ENCODE assay signal across 8 cellular contexts in the genomic region with DNA sequence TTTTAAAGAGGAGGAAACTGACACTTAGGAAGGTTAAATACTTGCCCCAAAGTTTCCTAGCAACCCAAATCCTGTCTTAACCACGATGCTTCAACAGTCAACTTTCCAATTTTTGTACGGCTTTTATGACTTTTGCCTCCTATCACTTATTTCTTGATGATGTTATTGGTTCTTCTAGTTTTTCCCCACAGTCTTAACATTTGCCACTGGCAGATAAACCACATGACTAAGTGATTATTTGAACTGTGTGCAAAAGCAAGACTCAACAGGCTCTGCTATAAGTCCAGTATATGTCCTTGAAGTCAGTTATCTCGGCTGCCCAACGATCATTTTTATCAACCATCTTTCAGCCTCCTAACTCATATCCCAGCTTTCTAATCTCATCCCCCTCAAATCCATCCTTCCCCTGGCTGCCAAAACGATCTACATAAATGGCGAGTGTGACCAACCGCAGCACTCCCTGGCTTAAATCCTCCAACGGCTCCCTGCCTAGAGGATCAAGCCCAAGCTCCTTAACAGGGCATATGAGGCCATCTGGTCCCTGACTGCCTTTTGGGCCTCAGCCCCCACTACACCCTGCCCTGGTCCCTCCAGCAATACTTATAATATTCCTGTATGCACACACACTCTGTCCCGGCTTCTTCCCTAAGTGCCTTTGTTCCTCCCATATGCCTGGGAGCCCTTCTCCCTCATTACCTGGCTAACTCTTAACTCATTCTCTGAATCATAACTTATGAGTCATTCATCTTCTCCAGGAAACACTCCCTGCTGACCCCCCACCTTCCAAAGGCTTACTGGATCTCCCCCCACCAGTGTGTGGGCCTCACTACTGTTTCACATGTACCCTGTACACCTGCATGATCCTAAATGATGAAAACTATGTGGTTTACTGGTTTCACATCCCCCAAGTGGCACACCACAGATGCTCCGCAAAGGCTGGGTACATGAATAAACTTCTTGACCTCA. TPM values are rescaled to one million over a fixed set of nuclear protein-coding genes. Genes with fewer than 3 reads are reported as not detected.
DNase-seq lines count a peak whose midpoint lies in the region; ATAC-seq and TF ChIP-seq lines count a peak whose summit lies in the region.

No MANE protein-coding gene starts in this region.

- H3K27ac ChIP-seq in gastroesophageal sphincter = peak overlapping the region; percentile 66 to 94 (median 88)

- no peak for TF ChIP-seq CTCF in gastroesophageal sphincter (IDR thresholded peaks at IDR 0.05)

- no peak overlapping the region for H3K4me3 ChIP-seq in gastroesophageal sphincter

- peak; percentile 57 for DNase-seq in EH (ENCODE audit: low read depth)
- DNase-seq in HT1080 (ENCODE audit: low read depth) = peak; percentile 94
- peak; percentile 45 to 67 for DNase-seq in activated CD4-positive, alpha-beta T cell treated with anti-CD3 and anti-CD28 coated beads, Interleukin-2, amount 50 U/mL, for 48 hours
- peak; percentile 54 for DNase-seq in stimulated activated CD4-positive, alpha-beta T cell treated with anti-CD3 and anti-CD28 coated beads, Interleukin-4, amount 100 ng/mL, for 24 hours
- DNase-seq in T-helper 9 cell = no peak
- no peak for DNase-seq in NCI-H2107 (lab: John Stamatoyannopoulos, UW)

- no peak for TF ChIP-seq POLR2A in gastroesophageal sphincter (IDR thresholded peaks at IDR 0.05)

- H3K4me1 ChIP-seq in gastroesophageal sphincter = peaks cover 14 to 90% (median 37%) of the 10 kb centered on the region in 3 donors

- ATAC-seq in GM21515 (IDR thresholded peaks at IDR 0.05; ENCODE audit: unreplicated experiment) (peak; percentile 76), gastroesophageal sphincter (no peak)

- H3K36me3 ChIP-seq in gastroesophageal sphincter = no peaks in the 10 kb centered on the region

- no peak for TF ChIP-seq EP300 in gastroesophageal sphincter (IDR thresholded peaks at IDR 0.05)

- H3K27me3 ChIP-seq in gastroesophageal sphincter = no peaks in the 10 kb centered on the region

- H3K9me3 ChIP-seq in gastroesophageal sphincter = no peaks in the 10 kb centered on the region

- WGBS in gastroesophageal sphincter (ENCODE audit: low coverage in 1 of 2), 2 donors = 53 to 66% methylated on average over 9 to 10 of the region's 10 CpGs

RNA-seq across cellular contexts. Expression of a gene that starts 8.8 kb away (rescaled TPM):
- total RNA-seq in HT1080 (2014; rRNA removed; shearing (Covaris generic)) = 62.9 and 87.4 TPM in 2 replicates
- 75.8 and 89.1 TPM in 2 replicates for polyA plus RNA-seq in HT1080 (2015; cell fraction: cytosol; rRNA removed)
- 53.5 and 55.6 TPM in 2 replicates for polyA plus RNA-seq in HT1080 (2015; cell fraction: nucleus; rRNA removed)
- total RNA-seq in gastroesophageal sphincter = 10 to 100 TPM; 23.4 to 47.4 (median 29.3) TPM

RNA-seq across cellular contexts. Expression of a gene that starts 51.9 kb away (rescaled TPM):
- total RNA-seq in HT1080 (2014; rRNA removed; shearing (Covaris generic)) = 30.1 and 46.1 TPM in 2 replicates
- 18.1 and 19.7 TPM in 2 replicates for polyA plus RNA-seq in HT1080 (2015; cell fraction: cytosol; rRNA removed)
- polyA plus RNA-seq in HT1080 (2015; cell fraction: nucleus; rRNA removed) = 106 and 111 TPM in 2 replicates
- total RNA-seq in gastroesophageal sphincter = 10 to 100 TPM; 10.2 to 32.5 (median 23.9) TPM

Comparison
In these comparisons a context has a peak if more than half of its experiments do, and no peak if none do; other contexts are left out.
1. DNase-seq: peak in EH (single experiment), HT1080 (single experiment), activated CD4-positive, alpha-beta T cell treated with anti-CD3 and anti-CD28 coated beads, Interleukin-2, amount 50 U/mL, for 48 hours (2 of 2) and stimulated activated CD4-positive, alpha-beta T cell treated with anti-CD3 and anti-CD28 coated beads, Interleukin-4, amount 100 ng/mL, for 24 hours (single experiment); none in T-helper 9 cell (single experiment) and NCI-H2107 (single experiment).